ENCODE assay signal across 8 cellular contexts in genomic region chr6:10837009-10837691, GRCh38. TPM values are rescaled to one million over a fixed set of nuclear protein-coding genes. Genes with fewer than 3 reads are reported as not detected.
A peak's percentile ranks its signal among the peaks of the same experiment; 100 is the strongest.
DNase-seq lines count a peak whose midpoint lies in the region; ATAC-seq and TF ChIP-seq lines count a peak whose summit lies in the region.

No MANE protein-coding gene starts in this region.

- BruUV-seq in A673 (replicated peaks; lab: Mats Ljungman, UMichigan) = no TSS peak

- H3K4me1 ChIP-seq in A673 (ENCODE audit: insufficient read depth, low read length, poor library complexity, severe bottlenecking) (peaks cover 12% of the 10 kb centered on the region), esophagus muscularis mucosa (peaks cover 14 to 23% (median 22%) of the 10 kb centered on the region in 4 donors)

- H3K36me3 ChIP-seq in A673 (ENCODE audit: insufficient read depth, low read length, poor library complexity, severe bottlenecking) (no peaks in the 10 kb centered on the region), SU-DHL-6 (ENCODE audit: low read length) (no peaks in the 10 kb centered on the region), esophagus muscularis mucosa (no peaks in the 10 kb centered on the region)

- H3K27ac ChIP-seq in A673 (ENCODE audit: low read depth, low read length, poor library complexity, severe bottlenecking) (no peak overlapping the region), SU-DHL-6 (ENCODE audit: low read depth, low read length) (no peak overlapping the region), esophagus muscularis mucosa (replicated peaks in 1 of 4) (no peak overlapping the region)

- H3K4me3 ChIP-seq in A673 (ENCODE audit: low read depth, low read length, poor library complexity, severe bottlenecking) (peak overlapping the region; percentile 56), GM12864 (ENCODE audit: low read depth, low read length) (peak overlapping the region; percentile 64), SU-DHL-6 (ENCODE audit: insufficient read depth, low read length, poor library complexity, severe bottlenecking) (peak overlapping the region; percentile 45), esophagus muscularis mucosa (peak overlapping the region; percentile 59 to 71 (median 66))

- no peak for TF ChIP-seq EP300 in esophagus muscularis mucosa (IDR thresholded peaks at IDR 0.05)

- H3K9me3 ChIP-seq in A673 (ENCODE audit: low read depth, low read length, poor library complexity, severe bottlenecking) (no peaks in the 10 kb centered on the region), SU-DHL-6 (ENCODE audit: insufficient read depth, low read length) (no peaks in the 10 kb centered on the region; the same call in 1 of the 2 replicates), esophagus muscularis mucosa (no peaks in the 10 kb centered on the region)

- no peak for TF ChIP-seq POLR2A in esophagus muscularis mucosa (IDR thresholded peaks at IDR 0.05; ENCODE audit: low read depth)

- DNase-seq in A673 (ENCODE audit: low spot score) (peak; percentile 39), GM12864 (ENCODE audit: low read depth) (no peak), esophagus muscularis mucosa (ENCODE audit: extremely low spot score) (no peak), myocyte (ENCODE audit: low read depth) (peak; percentile 19), NCI-H510A treated with DMSO at 0.1 percent for 48 hours (lab: John Stamatoyannopoulos, UW) (no peak)

- no peaks in the 10 kb centered on the region for H3K9me2 ChIP-seq in SU-DHL-6 (replicated peaks; ENCODE audit: insufficient read depth, low read length)

- intact Hi-C loops in A673 (cut with micrococcal nuclease; ENCODE audit: unreplicated experiment) (no loop called here), esophagus muscularis mucosa (cut with DNase I) (no loop called here)

- WGBS in esophagus muscularis mucosa = 4% methylated on average over 22 of the region's 22 CpGs

- POLR2A ChIA-PET in A673 (lab: Charles Lee; ENCODE audit: low non-redundant PET) = no interaction called here

- CTCF ChIA-PET in A673 (lab: Charles Lee) = interaction anchor here (0.6 kb wide), 1 partner anchor 64 kb away, joined by 3 read pairs; no protein-coding TSS in a partner anchor

- H2AFZ ChIP-seq in SU-DHL-6 (ENCODE audit: low read depth, low read length, severe bottlenecking) = peak overlapping the region; percentile 70

- H4K20me1 ChIP-seq in SU-DHL-6 (ENCODE audit: low read depth, low read length) = no peaks in the 10 kb centered on the region

- no peak for ATAC-seq in HG02884 (IDR thresholded peaks at IDR 0.05; ENCODE audit: unreplicated experiment)
- ATAC-seq in GM21367 (IDR thresholded peaks at IDR 0.05; ENCODE audit: unreplicated experiment) = no peak

- peak overlapping the region; percentile 46; the same call in 1 of the 2 replicates for H3K9ac ChIP-seq in SU-DHL-6 (ENCODE audit: low read length)

- H3K27me3 ChIP-seq in A673 (replicated peaks; ENCODE audit: insufficient read depth, low read depth, low read length, poor library complexity) (peaks cover 8% of the 10 kb centered on the region), SU-DHL-6 (ENCODE audit: low read length) (no peaks in the 10 kb centered on the region), esophagus muscularis mucosa (peaks cover 0 to 47% (median 19%) of the 10 kb centered on the region in 4 donors)

- H3K4me2 ChIP-seq in SU-DHL-6 (ENCODE audit: low read depth, low read length, poor library complexity, severe bottlenecking) = peak overlapping the region; percentile 77

- no peak for TF ChIP-seq CTCF in A673 (conservative IDR thresholded peaks at IDR 0.05; ENCODE audit: low read depth, low read length)
- TF ChIP-seq CTCF in GM12864 (IDR thresholded peaks at IDR 0.05; ENCODE audit: low read depth, low read length, missing control alignments) = no peak
- no peak for TF ChIP-seq CTCF in SU-DHL-6 (IDR thresholded peaks at IDR 0.05; ENCODE audit: insufficient read depth, low read length, poor library complexity, severe bottlenecking)
- TF ChIP-seq CTCF in esophagus muscularis mucosa (IDR thresholded peaks at IDR 0.05) = no peak

- H3F3A ChIP-seq in SU-DHL-6 (ENCODE audit: insufficient read depth) = peaks cover 13% of the 10 kb centered on the region

- no peaks in the 10 kb centered on the region for H3K79me2 ChIP-seq in SU-DHL-6 (ENCODE audit: insufficient read depth, low read length)

RNA-seq across cellular contexts. Expression of gene MAK, which starts 1.2 kb away (rescaled TPM):
- 0.06 and 0.24 TPM in 2 replicates for total RNA-seq in A673 (2021)
- total RNA-seq in esophagus muscularis mucosa = under 1 TPM in 2 of 4 donors, not detected in 2; 0.13 to 0.42 TPM
- total RNA-seq in myocyte = 0.05 TPM in 1 of 2 replicates, not detected in the other
- polyA plus RNA-seq in myocyte (2012) = 0.13 TPM

RNA-seq across cellular contexts. Expression of gene GCM2, which starts 44.7 kb away (rescaled TPM):
- total RNA-seq in A673 (2021) = not detected in 2 replicates
- total RNA-seq in esophagus muscularis mucosa = not detected
- total RNA-seq in myocyte = not detected in 2 replicates
- not detected for polyA plus RNA-seq in myocyte (2012)

RNA-seq across cellular contexts. Expression of gene SYCP2L, which starts 49.7 kb away (rescaled TPM):
- 7.5 and 9.7 TPM in 2 replicates for total RNA-seq in A673 (2021)
- 1 to 10 TPM in 1 of 4 donors, under 1 TPM in 3; 0.13 to 2.9 (median 0.70) TPM for total RNA-seq in esophagus muscularis mucosa
- total RNA-seq in myocyte = 0.40 TPM in 1 of 2 replicates, not detected in the other
- polyA plus RNA-seq in myocyte (2012) = 0.68 TPM

Comparison
In these comparisons a context has a peak if more than half of its experiments do, and no peak if none do; other contexts are left out.
1. DNase-seq: peak in A673 (single experiment) and myocyte (single experiment); none in GM12864 (single experiment), esophagus muscularis mucosa (single experiment) and NCI-H510A treated with DMSO at 0.1 percent for 48 hours (single experiment).
2. Peak in every context shown above with its lines, with median percentiles within 50 percentile points of each other: H3K4me3 ChIP-seq.